18 cellular contexts compared by ENCODE assay signal in the genomic region with DNA sequence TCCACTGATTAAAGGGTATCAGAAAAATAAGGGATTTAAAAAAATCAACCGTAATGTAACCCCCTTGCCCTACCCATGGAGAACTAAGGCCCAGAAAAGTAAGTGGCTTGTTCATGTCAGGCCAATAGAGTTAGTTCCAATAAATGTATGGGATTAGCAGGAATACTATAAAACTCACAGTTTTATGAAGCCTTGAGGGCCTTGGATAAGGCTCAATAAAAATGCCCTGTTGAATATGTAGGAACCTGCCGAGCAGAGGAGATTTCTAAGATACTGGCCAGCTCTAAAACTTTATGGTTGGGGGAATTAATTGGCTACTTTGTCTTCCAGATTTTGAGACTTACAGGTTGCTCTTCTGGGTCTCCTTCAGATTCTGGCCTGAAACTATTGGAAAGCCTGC.
"Had no signal": no experiment of that assay in that cellular context is flagged by ENCODE, and none has a peak within 500 bp of the region (broad histone marks: within the 10 kb centered on the region; RNA-seq: fewer than 3 reads in every experiment).

No MANE protein-coding gene starts in this region.

- ATAC-seq: activated CD8-positive, alpha-beta T cell treated with anti-CD3 and anti-CD28 coated beads for 36 hours; activated T-cell treated with anti-CD3 and anti-CD28 coated beads, Interleukin-2, amount 50 U/mL, for 4 hours; gastrocnemius medialis; naive thymus-derived CD4-positive, alpha-beta T cell; SK-N-SH treated with all-trans-retinoic acid at 6 μM for 48 hours had no signal

- H3K36me3 ChIP-seq: gastrocnemius medialis, heart left ventricle, neutrophil had no signal

- H3K9me3 ChIP-seq: gastrocnemius medialis, heart left ventricle, neutrophil had no signal

- H3K27me3 ChIP-seq: dorsolateral prefrontal cortex, gastrocnemius medialis, heart left ventricle, neutrophil had no signal

- H3K4me3 Mint-ChIP-seq: activated B cell treated with CpG ODN at 0.5 μM for 24 hours; activated CD8-positive, alpha-beta T cell treated with anti-CD3 and anti-CD28 coated beads for 36 hours; activated naive CD4-positive, alpha-beta T cell treated with anti-CD3 and anti-CD28 coated beads, Interleukin-2, amount 50 U/mL, for 24 hours; activated T-cell treated with anti-CD3 and anti-CD28 coated beads, Interleukin-2, amount 50 U/mL, for 4 hours; endodermal cell; naive thymus-derived CD4-positive, alpha-beta T cell; T-helper 1 cell treated with Interleukin-12 subunit alpha and Interleukin-12 subunit beta and Interleukin-4 antibody, amounts not matched to agents 30 μg/mL and 1 μg/mL, for 36 hours had no signal

- H3K4me1 ChIP-seq: gastrocnemius medialis had no signal

- H3K4me1 Mint-ChIP-seq: activated B cell treated with CpG ODN at 0.5 μM for 24 hours; activated naive CD4-positive, alpha-beta T cell treated with anti-CD3 and anti-CD28 coated beads, Interleukin-2, amount 50 U/mL, for 24 hours had no signal

- H3K27ac ChIP-seq: dorsolateral prefrontal cortex, gastrocnemius medialis, neutrophil had no signal

- H3K4me3 ChIP-seq: dorsolateral prefrontal cortex, gastrocnemius medialis had no signal

- H3K27ac Mint-ChIP-seq: activated B cell treated with CpG ODN at 0.5 μM for 24 hours; activated CD8-positive, alpha-beta T cell treated with anti-CD3 and anti-CD28 coated beads for 36 hours; activated naive CD4-positive, alpha-beta T cell treated with anti-CD3 and anti-CD28 coated beads, Interleukin-2, amount 50 U/mL, for 24 hours; endodermal cell; naive thymus-derived CD4-positive, alpha-beta T cell; T-helper 1 cell treated with Interleukin-12 subunit alpha and Interleukin-12 subunit beta and Interleukin-4 antibody, amounts not matched to agents 30 μg/mL and 1 μg/mL, for 36 hours had no signal

- DNase-seq: activated B cell treated with CpG ODN at 0.5 μM for 24 hours; activated CD4-positive, alpha-beta T cell treated with anti-CD3 and anti-CD28 coated beads for 48 hours; activated CD8-positive, alpha-beta T cell treated with anti-CD3 and anti-CD28 coated beads for 36 hours; activated effector memory CD4-positive, alpha-beta T cell treated with anti-CD3 and anti-CD28 coated beads, Interleukin-2, amount 50 U/mL, for 16 hours; activated T-cell treated with anti-CD3 and anti-CD28 coated beads, Interleukin-2, amount 50 U/mL, for 4 hours; dorsolateral prefrontal cortex; endodermal cell; gastrocnemius medialis; heart left ventricle; naive thymus-derived CD4-positive, alpha-beta T cell; retina; stimulated activated CD4-positive, alpha-beta T cell treated with anti-CD3 and anti-CD28 coated beads, Interleukin-15, amount 100 ng/mL, for 24 hours; stimulated activated CD4-positive, alpha-beta T cell treated with anti-CD3 and anti-CD28 coated beads, Interleukin-4, amount 100 ng/mL, for 1 hour; stimulated activated naive CD4-positive, alpha-beta T cell treated with Interleukin-2 at 50 U/mL for 16 hours had no signal

- H3K9me3 Mint-ChIP-seq: activated B cell treated with CpG ODN at 0.5 μM for 24 hours; activated CD8-positive, alpha-beta T cell treated with anti-CD3 and anti-CD28 coated beads for 36 hours; activated naive CD4-positive, alpha-beta T cell treated with anti-CD3 and anti-CD28 coated beads, Interleukin-2, amount 50 U/mL, for 24 hours; activated T-cell treated with anti-CD3 and anti-CD28 coated beads, Interleukin-2, amount 50 U/mL, for 4 hours; endodermal cell; naive thymus-derived CD4-positive, alpha-beta T cell; T-helper 1 cell treated with Interleukin-12 subunit alpha and Interleukin-12 subunit beta and Interleukin-4 antibody, amounts not matched to agents 30 μg/mL and 1 μg/mL, for 36 hours had no signal
